Comparison of ENCODE assay signal across 1 cellular context in genomic region chr9:85741112-85741874, GRCh38.
TF ChIP-seq lines count a peak whose summit lies in the region.

No MANE protein-coding gene starts in this region.

TF ChIP-seq in HepG2, 621 proteins besides CTCF, POLR2A, EP300 and RAD21 (continued from another document and continues in another):
- TF ChIP-seq CC2D1A (CRISPR knock-in tag; IDR thresholded peaks at IDR 0.05), result no peak
- peak; percentile 31; the same call in 1 of the 2 replicates for TF ChIP-seq TBX2 (CRISPR knock-in tag; IDR thresholded peaks at IDR 0.05; ENCODE audit: borderline replicate concordance)
- no peak for TF ChIP-seq TP53 (CRISPR knock-in tag; conservative IDR thresholded peaks at IDR 0.05)
- no peak for TF ChIP-seq TOE1 (CRISPR knock-in tag; IDR thresholded peaks at IDR 0.05)
- no peak; the same call in 1 of the 2 replicates for TF ChIP-seq CSRNP1 (CRISPR knock-in tag; IDR thresholded peaks at IDR 0.05)
- TF ChIP-seq GFI1 (CRISPR knock-in tag; IDR thresholded peaks at IDR 0.05; ENCODE audit: borderline replicate concordance), result no peak
- TF ChIP-seq ZSCAN12 (CRISPR knock-in tag; IDR thresholded peaks at IDR 0.05), result no peak
- no peak for TF ChIP-seq ZNF674 (CRISPR knock-in tag; IDR thresholded peaks at IDR 0.05; ENCODE audit: low read depth)
- no peak for TF ChIP-seq ZBTB34 (CRISPR knock-in tag; IDR thresholded peaks at IDR 0.05)
- no peak for TF ChIP-seq SP140L (CRISPR knock-in tag; IDR thresholded peaks at IDR 0.05; ENCODE audit: borderline replicate concordance)
- TF ChIP-seq SNAPC5 (CRISPR knock-in tag; IDR thresholded peaks at IDR 0.05; ENCODE audit: borderline replicate concordance), result no peak
- TF ChIP-seq, protein P1, sequence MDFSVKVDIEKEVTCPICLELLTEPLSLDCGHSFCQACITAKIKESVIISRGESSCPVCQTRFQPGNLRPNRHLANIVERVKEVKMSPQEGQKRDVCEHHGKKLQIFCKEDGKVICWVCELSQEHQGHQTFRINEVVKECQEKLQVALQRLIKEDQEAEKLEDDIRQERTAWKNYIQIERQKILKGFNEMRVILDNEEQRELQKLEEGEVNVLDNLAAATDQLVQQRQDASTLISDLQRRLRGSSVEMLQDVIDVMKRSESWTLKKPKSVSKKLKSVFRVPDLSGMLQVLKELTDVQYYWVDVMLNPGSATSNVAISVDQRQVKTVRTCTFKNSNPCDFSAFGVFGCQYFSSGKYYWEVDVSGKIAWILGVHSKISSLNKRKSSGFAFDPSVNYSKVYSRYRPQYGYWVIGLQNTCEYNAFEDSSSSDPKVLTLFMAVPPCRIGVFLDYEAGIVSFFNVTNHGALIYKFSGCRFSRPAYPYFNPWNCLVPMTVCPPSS (IDR thresholded peaks at IDR 0.05), result no peak
- TF ChIP-seq HMGXB3 (CRISPR knock-in tag; IDR thresholded peaks at IDR 0.05; ENCODE audit: borderline replicate concordance), result no peak
- no peak for TF ChIP-seq PBX2 (CRISPR knock-in tag; IDR thresholded peaks at IDR 0.05)
- TF ChIP-seq ZHX2 (IDR thresholded peaks at IDR 0.05; ENCODE audit: low read depth), result no peak
- TF ChIP-seq ZHX2 (CRISPR knock-in tag; IDR thresholded peaks at IDR 0.05; ENCODE audit: borderline replicate concordance), result no peak
- no peak for TF ChIP-seq FOXA1 (IDR thresholded peaks at IDR 0.05)
- TF ChIP-seq FOXA1 (CRISPR knock-in tag; IDR thresholded peaks at IDR 0.05), result peak; percentile 70
- no peak for TF ChIP-seq NR2F1 (CRISPR knock-in tag; IDR thresholded peaks at IDR 0.05)
- no peak for TF ChIP-seq ZNF562 (CRISPR knock-in tag; IDR thresholded peaks at IDR 0.05; ENCODE audit: borderline replicate concordance)
- no peak for TF ChIP-seq PRPF4 (IDR thresholded peaks at IDR 0.05; ENCODE audit: low read depth, low read length, poor library complexity, severe bottlenecking)
- no peak for TF ChIP-seq PRDM4 (CRISPR knock-in tag; IDR thresholded peaks at IDR 0.05; ENCODE audit: borderline replicate concordance)
- peak; percentile 38; the same call in 1 of the 2 replicates for TF ChIP-seq TEAD2 (CRISPR knock-in tag; IDR thresholded peaks at IDR 0.05)
- no peak for TF ChIP-seq REST (IDR thresholded peaks at IDR 0.05; ENCODE audit: borderline replicate concordance in 1 of 2, low read depth in 1 of 2, low read length in 2 of 2)
- TF ChIP-seq, protein P2, sequence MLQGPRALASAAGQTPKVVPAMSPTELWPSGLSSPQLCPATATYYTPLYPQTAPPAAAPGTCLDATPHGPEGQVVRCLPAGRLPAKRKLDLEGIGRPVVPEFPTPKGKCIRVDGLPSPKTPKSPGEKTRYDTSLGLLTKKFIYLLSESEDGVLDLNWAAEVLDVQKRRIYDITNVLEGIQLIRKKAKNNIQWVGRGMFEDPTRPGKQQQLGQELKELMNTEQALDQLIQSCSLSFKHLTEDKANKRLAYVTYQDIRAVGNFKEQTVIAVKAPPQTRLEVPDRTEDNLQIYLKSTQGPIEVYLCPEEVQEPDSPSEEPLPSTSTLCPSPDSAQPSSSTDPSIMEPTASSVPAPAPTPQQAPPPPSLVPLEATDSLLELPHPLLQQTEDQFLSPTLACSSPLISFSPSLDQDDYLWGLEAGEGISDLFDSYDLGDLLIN (CRISPR knock-in tag; IDR thresholded peaks at IDR 0.05; ENCODE audit: borderline replicate concordance), result no peak
- TF ChIP-seq, protein P3, sequence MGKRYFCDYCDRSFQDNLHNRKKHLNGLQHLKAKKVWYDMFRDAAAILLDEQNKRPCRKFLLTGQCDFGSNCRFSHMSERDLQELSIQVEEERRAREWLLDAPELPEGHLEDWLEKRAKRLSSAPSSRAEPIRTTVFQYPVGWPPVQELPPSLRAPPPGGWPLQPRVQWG (CRISPR knock-in tag; IDR thresholded peaks at IDR 0.05; ENCODE audit: borderline replicate concordance, low read depth), result no peak
